23 cellular contexts compared by ENCODE assay signal in the genomic region with DNA sequence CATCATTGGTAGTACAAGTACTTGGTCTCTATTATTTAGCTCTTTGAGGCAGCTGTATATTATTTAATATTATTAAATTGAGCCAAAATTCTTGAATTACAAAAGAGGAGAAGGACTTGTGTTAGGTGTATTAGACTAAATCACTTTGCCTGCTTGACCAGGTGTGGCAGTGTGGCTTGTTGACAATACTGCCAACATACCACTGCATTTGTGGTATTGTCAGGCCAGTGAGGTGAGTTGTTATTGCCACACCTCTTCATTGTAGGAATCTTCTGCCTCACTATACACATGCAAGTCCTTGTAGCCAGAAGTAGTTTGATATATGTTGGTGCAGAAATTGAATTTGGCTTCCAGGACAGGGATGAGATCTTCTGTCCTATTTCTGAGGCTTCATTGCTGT.
"Had no signal": no experiment of that assay in that cellular context is flagged by ENCODE, and none has a peak within 500 bp of the region (broad histone marks: within the 10 kb centered on the region; RNA-seq: fewer than 3 reads in every experiment).

No MANE protein-coding gene starts in this region.

- H3K27ac ChIP-seq: cardiac muscle cell, gastroesophageal sphincter, heart left ventricle, right atrium auricular region, tibial nerve had no signal

- H3K4me1 Mint-ChIP-seq: activated CD4-positive, alpha-beta T cell treated with anti-CD3 and anti-CD28 coated beads, Interleukin-2, amount 10 ng/mL, durations not matched to agents 24 days and 14 days; memory B cell; naive B cell; neural crest cell had no signal

- H3K27me3 Mint-ChIP-seq: activated CD4-positive, alpha-beta T cell treated with anti-CD3 and anti-CD28 coated beads, Interleukin-2, amount 10 ng/mL, durations not matched to agents 24 days and 14 days; memory B cell; naive B cell; progenitor cell of endocrine pancreas had no signal

- H3K36me3 ChIP-seq: uterus had no signal

- DNase-seq: activated CD4-positive, alpha-beta T cell treated with anti-CD3 and anti-CD28 coated beads, Interleukin-2, amount 10 ng/mL, durations not matched to agents 24 days and 14 days; activated CD8-positive, alpha-beta T cell treated with anti-CD3 and anti-CD28 coated beads, Interleukin-2, amount 10 ng/mL, durations not matched to agents 7 days and 5 days; activated effector memory CD4-positive, alpha-beta T cell treated with anti-CD3 and anti-CD28 coated beads, Interleukin-2, amount 50 U/mL, for 16 hours; activated naive CD4-positive, alpha-beta T cell treated with anti-CD3 and anti-CD28 coated beads, Interleukin-2, amount 50 U/mL, for 16 hours; activated T-cell treated with anti-CD3 and anti-CD28 coated beads, Interleukin-2, amount 50 U/mL, for 48 hours; heart left ventricle; immature natural killer cell; kidney glomerular epithelial cell; left ventricle myocardium superior; mucosa of descending colon; naive B cell; stimulated activated naive CD8-positive, alpha-beta T cell treated with anti-CD3 and anti-CD28 coated beads, Interleukin-15, Interleukin-2, amounts not matched to agents 100 U/mL and 50 U/mL, for 24 hours; T-helper 1 cell; T-helper 9 cell; uterus had no signal

- H3K27me3 ChIP-seq: cardiac muscle cell, gastroesophageal sphincter, heart left ventricle, right atrium auricular region, tibial nerve, uterus had no signal

- ATAC-seq: activated CD8-positive, alpha-beta T cell treated with anti-CD3 and anti-CD28 coated beads, Interleukin-2, amount 10 ng/mL, durations not matched to agents 7 days and 5 days; gastroesophageal sphincter; heart left ventricle; left ventricle myocardium superior; mucosa of descending colon; stimulated activated naive CD8-positive, alpha-beta T cell treated with anti-CD3 and anti-CD28 coated beads, Interleukin-15, Interleukin-2, amounts not matched to agents 100 U/mL and 50 U/mL, for 24 hours had no signal

- FAIRE-seq: astrocyte had no signal

- H3K27ac Mint-ChIP-seq: activated CD4-positive, alpha-beta T cell treated with anti-CD3 and anti-CD28 coated beads, Interleukin-2, amount 10 ng/mL, durations not matched to agents 24 days and 14 days; activated CD8-positive, alpha-beta T cell treated with anti-CD3 and anti-CD28 coated beads, Interleukin-2, amount 10 ng/mL, durations not matched to agents 7 days and 5 days; immature natural killer cell; memory B cell; naive B cell; progenitor cell of endocrine pancreas had no signal

- H3K4me1 ChIP-seq: gastroesophageal sphincter, heart left ventricle, right atrium auricular region, tibial nerve, uterus had no signal

- H3K9me3 ChIP-seq: gastroesophageal sphincter, heart left ventricle, mucosa of descending colon, right atrium auricular region, tibial nerve, uterus had no signal

- H3K4me3 Mint-ChIP-seq: activated CD4-positive, alpha-beta T cell treated with anti-CD3 and anti-CD28 coated beads, Interleukin-2, amount 10 ng/mL, durations not matched to agents 24 days and 14 days; activated CD8-positive, alpha-beta T cell treated with anti-CD3 and anti-CD28 coated beads, Interleukin-2, amount 10 ng/mL, durations not matched to agents 7 days and 5 days; immature natural killer cell; memory B cell; naive B cell; neural crest cell had no signal

- H3K4me3 ChIP-seq: cardiac muscle cell, gastroesophageal sphincter, heart left ventricle, mucosa of descending colon, right atrium auricular region, tibial nerve, uterus had no signal

- H3K9me3 Mint-ChIP-seq: activated CD4-positive, alpha-beta T cell treated with anti-CD3 and anti-CD28 coated beads, Interleukin-2, amount 10 ng/mL, durations not matched to agents 24 days and 14 days; immature natural killer cell; memory B cell; naive B cell; neural crest cell had no signal
